11 cellular contexts compared by ENCODE assay signal in the genomic region with DNA sequence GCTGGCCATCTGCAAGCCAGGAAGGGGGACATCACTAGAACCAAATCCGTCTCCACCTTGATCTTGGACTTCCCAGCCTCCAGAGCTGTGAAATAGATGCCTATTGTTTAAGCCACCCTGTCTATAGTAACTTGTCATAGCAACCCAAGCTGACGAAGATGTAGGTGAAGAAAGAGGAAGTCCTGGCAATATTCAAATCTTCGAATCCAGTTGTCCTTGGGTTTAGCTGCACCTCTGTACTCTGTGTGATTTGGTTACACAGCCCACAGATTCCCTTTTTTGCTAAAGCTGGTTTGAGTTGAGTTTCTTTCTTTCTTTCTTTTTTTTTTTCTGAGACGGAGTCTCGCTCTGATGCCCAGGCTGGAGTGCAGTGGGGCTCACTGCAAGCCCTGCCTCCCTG.
DNase-seq lines count a peak whose midpoint lies in the region; ATAC-seq and TF ChIP-seq lines count a peak whose summit lies in the region.
"Had no signal": no experiment of that assay in that cellular context is flagged by ENCODE, and none has a peak within 500 bp of the region (broad histone marks: within the 10 kb centered on the region; RNA-seq: fewer than 3 reads in every experiment).

No MANE protein-coding gene starts in this region.

- H3K27me3 ChIP-seq in H9 (ENCODE audit: insufficient read depth, low read length), result no peaks in the 10 kb centered on the region

- peak; percentile 50 for ATAC-seq in GM19328 (IDR thresholded peaks at IDR 0.05; ENCODE audit: unreplicated experiment)
- peak; percentile 54 for ATAC-seq in HG02981 (IDR thresholded peaks at IDR 0.05; ENCODE audit: unreplicated experiment)

- no peak overlapping the region for H2BK12ac ChIP-seq in H9 (ENCODE audit: insufficient read length, low read depth, low read length)

- no peaks in the 10 kb centered on the region for H3K36me3 Mint-ChIP-seq in H9 (ENCODE audit: insufficient read depth in 1 of 3, low read depth in 3 of 3)

- no peak overlapping the region for H3K4me2 ChIP-seq in H9 (ENCODE audit: insufficient read depth, insufficient read length, low read length)

- H3K79me1 ChIP-seq in H9 (ENCODE audit: insufficient read depth, low read depth, low read length, poor library complexity, severe bottlenecking), result no peaks in the 10 kb centered on the region

- H3K9me3 Mint-ChIP-seq in H9, result peaks cover 0 to 4% of the 10 kb centered on the region in 2 experiments; a peak in 2 of 5 replicates

- no peak overlapping the region for H3K4ac ChIP-seq in H9 (ENCODE audit: low read depth, low read length)

- H3K23me2 ChIP-seq in H9 (ENCODE audit: insufficient read length, low read depth, low read length, poor library complexity, severe bottlenecking), result no peaks in the 10 kb centered on the region

- H3K23ac ChIP-seq in H9 (ENCODE audit: insufficient read length, low read depth, low read length), result no peak overlapping the region

- H3K27ac Mint-ChIP-seq in H9, result no peak overlapping the region; a peak in 1 of 7 replicates

- H4K20me1 ChIP-seq in H9 (ENCODE audit: control insufficient read depth, insufficient read depth, insufficient read length), result no peaks in the 10 kb centered on the region

- H3K79me2 ChIP-seq in H9 (ENCODE audit: insufficient read depth, low read length), result no peaks in the 10 kb centered on the region

- H3K4me1 ChIP-seq in H9 (ENCODE audit: insufficient read depth, low read length), result no peaks in the 10 kb centered on the region

- no peak overlapping the region for H4K91ac ChIP-seq in H9 (ENCODE audit: insufficient read length, low read depth, low read length)

- no peak overlapping the region for H3K14ac ChIP-seq in H9 (ENCODE audit: insufficient read depth, low read length)

- no peak overlapping the region for H4K8ac ChIP-seq in H9 (replicated peaks; ENCODE audit: insufficient read length, low read depth, low read length)

- H3K4me1 Mint-ChIP-seq in H9, result no peaks in the 10 kb centered on the region

- TF ChIP-seq CTCF in H9 (conservative IDR thresholded peaks at IDR 0.05), result no peak

- H3K27ac ChIP-seq in H9 (ENCODE audit: insufficient read length, low read depth, low read length), result no peak overlapping the region
- H3K27ac ChIP-seq: VCaP had no signal

- no peak overlapping the region for H3T11ph ChIP-seq in H9 (ENCODE audit: low read length)

- H2BK15ac ChIP-seq in H9 (ENCODE audit: low read depth, low read length), result no peak overlapping the region

- no peak overlapping the region for H2AFZ ChIP-seq in H9 (ENCODE audit: low read length)

- no peak overlapping the region for H3K56ac ChIP-seq in H9 (ENCODE audit: insufficient read length, low read depth, low read length)

- no peak overlapping the region for H2BK20ac ChIP-seq in H9 (ENCODE audit: low read depth, low read length, poor library complexity, severe bottlenecking)

- no peaks in the 10 kb centered on the region for H3K9me3 ChIP-seq in H9 (ENCODE audit: control insufficient read depth, low read depth, low read length)

- no peak overlapping the region for H2BK120ac ChIP-seq in H9 (ENCODE audit: low read depth, low read length, poor library complexity, severe bottlenecking)

- peak; percentile 95 to 98 for DNase-seq in AML-193 (lab: John Stamatoyannopoulos, UW)
- peak; percentile 75 for DNase-seq in NOMO-1 treated with dmso at 0.1 percent for 144 hours (lab: John Stamatoyannopoulos, UW; ENCODE audit: unreplicated experiment)
- no peak for DNase-seq in occipital lobe (lab: John Stamatoyannopoulos, UW)
- DNase-seq in activated T-cell treated with anti-CD3 and anti-CD28 coated beads for 4 hours, result no peak
- DNase-seq in midbrain (lab: John Stamatoyannopoulos, UW), result no peak
- DNase-seq in H9, result no peak
- DNase-seq: mammary epithelial cell, NCI-H1417 treated with DMSO at 0.1 percent for 48 hours had no signal

- no peak overlapping the region for H2AK5ac ChIP-seq in H9 (ENCODE audit: insufficient read length, low read length)

- WGBS in H9 (ENCODE audit: extremely low coverage, insufficient read length, low lambda C conversion rate), result no CpG with 5 or more reads among the region's 5 CpGs

- H3K4me3 Mint-ChIP-seq in H9, result no peak overlapping the region

- no peak overlapping the region for H3K18ac ChIP-seq in H9 (ENCODE audit: insufficient read length, low read depth, low read length)

- no peak overlapping the region for H2BK5ac ChIP-seq in H9 (ENCODE audit: insufficient read length, low read length)

- no peak overlapping the region for H3K9ac ChIP-seq in H9 (ENCODE audit: extremely low read depth, insufficient read length, low read length)

- H3K27me3 Mint-ChIP-seq in H9 (ENCODE audit: low read depth), result peaks cover 3% of the 10 kb centered on the region; the same call in 1 of the 2 replicates

- H4K5ac ChIP-seq in H9 (ENCODE audit: insufficient read length, low read depth, low read length), result no peak overlapping the region

Comparison
In these comparisons a context has a peak if more than half of its experiments do, and no peak if none do; other contexts are left out.
1. DNase-seq: peak in AML-193 (2 of 2) and NOMO-1 treated with dmso at 0.1 percent for 144 hours (single experiment); none in occipital lobe (single experiment), activated T-cell treated with anti-CD3 and anti-CD28 coated beads for 4 hours (single experiment), midbrain (single experiment) and H9 (single experiment).